ENCODE assay signal across 13 cellular contexts in genomic region chr18:44696892-44697291, GRCh38. TPM values are rescaled to one million over a fixed set of nuclear protein-coding genes. Genes with fewer than 3 reads are reported as not detected.
DNase-seq lines count a peak whose midpoint lies in the region; ATAC-seq and TF ChIP-seq lines count a peak whose summit lies in the region.
"Had no signal": no experiment of that assay in that cellular context is flagged by ENCODE, and none has a peak within 500 bp of the region (broad histone marks: within the 10 kb centered on the region; RNA-seq: fewer than 3 reads in every experiment).

No MANE protein-coding gene starts in this region.

- H3K4me3 Mint-ChIP-seq in GM23338: peak overlapping the region; percentile 8; the same call in 1 of the 3 replicates
- H3K4me3 Mint-ChIP-seq in activated CD4-positive, alpha-beta T cell treated with anti-CD3 and anti-CD28 coated beads for 36 hours: no peak overlapping the region

- peaks cover 3% of the 10 kb centered on the region; the same call in 1 of the 3 replicates for H3K9me3 Mint-ChIP-seq in GM23338
- no peaks in the 10 kb centered on the region for H3K9me3 Mint-ChIP-seq in activated CD4-positive, alpha-beta T cell treated with anti-CD3 and anti-CD28 coated beads for 36 hours (ENCODE audit: low read depth)

- H3K9me2 ChIP-seq in GM23338 (ENCODE audit: insufficient read depth): no peaks in the 10 kb centered on the region; the same call in 1 of the 2 replicates

- H3K4me1 Mint-ChIP-seq in GM23338: peaks cover 48% of the 10 kb centered on the region
- peaks cover 10% of the 10 kb centered on the region for H3K4me1 Mint-ChIP-seq in activated CD4-positive, alpha-beta T cell treated with anti-CD3 and anti-CD28 coated beads for 36 hours

- ATAC-seq in GM23338 (peak; percentile 84), left lobe of liver (peak; percentile 86), HG02981 (IDR thresholded peaks at IDR 0.05; ENCODE audit: unreplicated experiment) (no peak), HG03108 (IDR thresholded peaks at IDR 0.05; ENCODE audit: unreplicated experiment) (no peak)
- no peak for ATAC-seq in activated CD4-positive, alpha-beta T cell treated with anti-CD3 and anti-CD28 coated beads for 36 hours

- H3K36me3 ChIP-seq in GM23338 (ENCODE audit: insufficient read depth) (no peaks in the 10 kb centered on the region), skeletal muscle satellite cell (ENCODE audit: insufficient read depth, low read length) (no peaks in the 10 kb centered on the region)

- POLR2A ChIA-PET in activated CD4-positive, alpha-beta T cell treated with anti-CD3 and anti-CD28 coated beads for 36 hours (lab: Charles Lee): interaction anchor here (1.1 kb wide), 1 partner anchor 62 kb away, joined by 5 read pairs; no protein-coding TSS in a partner anchor

- peaks cover 7% of the 10 kb centered on the region; the same call in 2 of the 3 replicates for H3K36me3 Mint-ChIP-seq in GM23338 (ENCODE audit: low read depth)
- H3K36me3 Mint-ChIP-seq in activated CD4-positive, alpha-beta T cell treated with anti-CD3 and anti-CD28 coated beads for 36 hours (ENCODE audit: low read depth): no peaks in the 10 kb centered on the region

- H3K27me3 ChIP-seq in GM23338 (ENCODE audit: insufficient read depth): no peaks in the 10 kb centered on the region
- peaks cover 2% of the 10 kb centered on the region for H3K27me3 ChIP-seq in skeletal muscle satellite cell (ENCODE audit: control insufficient read depth, insufficient read depth, low read length)

- H4K20me1 ChIP-seq in GM23338 (replicated peaks; ENCODE audit: insufficient read depth): no peaks in the 10 kb centered on the region

- no peak overlapping the region for H3K9ac ChIP-seq in skeletal muscle satellite cell (ENCODE audit: low read depth, low read length)

- H3K27ac Mint-ChIP-seq in GM23338: peak overlapping the region; percentile 55; the same call in 1 of the 2 replicates
- H3K27ac Mint-ChIP-seq in activated CD4-positive, alpha-beta T cell treated with anti-CD3 and anti-CD28 coated beads for 36 hours: no peak overlapping the region

- peak overlapping the region; percentile 80; the same call in 1 of the 2 replicates for H3K27ac ChIP-seq in GM23338 (ENCODE audit: low read depth)

- 0 out of 2 replicates have a peak overlapping the region, but pooled peaks have one; percentile 21 for H3K4me3 ChIP-seq in GM23338
- H3K4me3 ChIP-seq in skeletal muscle satellite cell (ENCODE audit: low read length): no peak overlapping the region

- CTCF ChIA-PET in activated CD4-positive, alpha-beta T cell treated with anti-CD3 and anti-CD28 coated beads for 36 hours (lab: Charles Lee): no interaction called here

- H3K79me2 ChIP-seq in GM23338 (replicated peaks; ENCODE audit: insufficient read depth): peaks cover 7% of the 10 kb centered on the region; the same call in 1 of the 2 replicates

- no peaks in the 10 kb centered on the region for H3K27me3 Mint-ChIP-seq in GM23338 (ENCODE audit: insufficient read depth, low read depth, poor library complexity)
- peaks cover 20% of the 10 kb centered on the region for H3K27me3 Mint-ChIP-seq in activated CD4-positive, alpha-beta T cell treated with anti-CD3 and anti-CD28 coated beads for 36 hours

- H3K9me3 ChIP-seq in skeletal muscle satellite cell (replicated peaks; ENCODE audit: low read length): no peaks in the 10 kb centered on the region

- intact Hi-C loops in activated CD4-positive, alpha-beta T cell treated with anti-CD3 and anti-CD28 coated beads for 36 hours (cut with DNase I, micrococcal nuclease): no loop called here

- DNase-seq in GM23338 (ENCODE audit: low spot score) (no peak), ecto neural progenitor cell (ENCODE audit: low spot score) (peak; percentile 55), left lobe of liver (ENCODE audit: low spot score) (peak; percentile 82)
- no peak for DNase-seq in stimulated activated CD4-positive, alpha-beta T cell treated with anti-CD3 and anti-CD28 coated beads, Interleukin-12 subunit alpha, Interleukin-12 subunit beta, amount 100 ng/mL, for 4 hours
- DNase-seq in activated CD4-positive, alpha-beta T cell treated with anti-CD3 and anti-CD28 coated beads for 36 hours: no peak
- DNase-seq: activated T-cell treated with anti-CD3 and anti-CD28 coated beads, Interleukin-2, amount 50 U/mL, for 48 hours; anterior cingulate cortex; GOT3; NCI-H2171 treated with DMSO at 0.1 percent for 48 hours; RPMI8226 had no signal

- peak overlapping the region; percentile 65 for H3K4me2 ChIP-seq in GM23338
- H3K4me2 ChIP-seq in skeletal muscle satellite cell (ENCODE audit: low read length): peak overlapping the region; percentile 5

- no peaks in the 10 kb centered on the region for H3F3A ChIP-seq in GM23338 (replicated peaks; ENCODE audit: low read depth)

- peaks cover 28% of the 10 kb centered on the region for H3K4me1 ChIP-seq in GM23338 (ENCODE audit: insufficient read depth)
- H3K4me1 ChIP-seq in skeletal muscle satellite cell (ENCODE audit: control insufficient read depth, insufficient read depth, low read length): peaks cover 10% of the 10 kb centered on the region

- no peak for TF ChIP-seq CTCF in GM23338 (conservative IDR thresholded peaks at IDR 0.05; ENCODE audit: low read depth in 2 of 2)

- H2AFZ ChIP-seq in GM23338: peak overlapping the region; percentile 83

TF ChIP-seq in GM23338, 12 proteins besides CTCF, POLR2A, EP300 and RAD21 (continues in another document):
- TF ChIP-seq JUNB (IDR thresholded peaks at IDR 0.05; ENCODE audit: unreplicated experiment) (no peak), ZNF462 (CRISPR knock-in tag; IDR thresholded peaks at IDR 0.05) (no peak), ZNF331 (CRISPR knock-in tag; IDR thresholded peaks at IDR 0.05; ENCODE audit: low read depth) (no peak)

RNA-seq across cellular contexts. Expression of gene SETBP1, which starts 16.2 kb away (rescaled TPM):
- 3.7 and 5.5 TPM in 2 replicates for total RNA-seq in GM23338 (2014; rRNA removed; shearing (Covaris generic))
- polyA plus RNA-seq in GM23338 (2016; fragmentation: Nextera tagmentation; extraction: Ambion mirVana): 1.6 TPM in 2 replicates
- total RNA-seq in left lobe of liver: 17.3 TPM
- 1.3 and 2.0 TPM in 2 replicates for total RNA-seq in skeletal muscle satellite cell (2012; rRNA removed)
- total RNA-seq in activated CD4-positive, alpha-beta T cell treated with anti-CD3 and anti-CD28 coated beads for 36 hours: 1 to 10 TPM; 6.3 to 6.6 TPM

Comparison
In these comparisons a context has a peak if more than half of its experiments do, and no peak if none do; other contexts are left out.
1. ATAC-seq: peak in GM23338 (single experiment) and left lobe of liver (single experiment); none in HG02981 (single experiment), activated CD4-positive, alpha-beta T cell treated with anti-CD3 and anti-CD28 coated beads for 36 hours (single experiment) and HG03108 (single experiment).
2. DNase-seq: peak in ecto neural progenitor cell (single experiment) and left lobe of liver (single experiment); none in GM23338 (single experiment), stimulated activated CD4-positive, alpha-beta T cell treated with anti-CD3 and anti-CD28 coated beads, Interleukin-12 subunit alpha, Interleukin-12 subunit beta, amount 100 ng/mL, for 4 hours (single experiment) and activated CD4-positive, alpha-beta T cell treated with anti-CD3 and anti-CD28 coated beads for 36 hours (single experiment).